Comparison of ENCODE assay signal across 8 cellular contexts in genomic region chr16:83898463-83899271, GRCh38. TPM values are rescaled to one million over a fixed set of nuclear protein-coding genes. Genes with fewer than 3 reads are reported as not detected.
DNase-seq lines count a peak whose midpoint lies in the region; FAIRE-seq and TF ChIP-seq lines count a peak whose summit lies in the region.

Gene MLYCD (plus strand): TSS chr16:83899115. CDS start chr16:83899145, 30 bp downstream.

- POLR2A ChIA-PET in GM10248 (lab: Yijun Ruan, JAX) = no interaction called here

- H2AFZ ChIP-seq in Loucy (ENCODE audit: low read length) = peak within 1 kb of the TSS; percentile 92

- no peaks in the 10 kb centered on the region for H3K9me2 ChIP-seq in Loucy (replicated peaks; ENCODE audit: low read depth, low read length)

- WGBS in urinary bladder = 5% methylated on average over 69 of the region's 69 CpGs

- H3K4me1 ChIP-seq in Loucy (ENCODE audit: insufficient read depth, low read length, poor library complexity, severe bottlenecking) (peaks cover 34% of the 10 kb centered on the region), right atrium auricular region (peaks cover 0 to 41% of the 10 kb centered on the region in 2 donors), urinary bladder (ENCODE audit: insufficient read depth) (no peaks in the 10 kb centered on the region)

- no peaks in the 10 kb centered on the region for H3F3A ChIP-seq in Loucy (ENCODE audit: low read depth)

- H3K27me3 ChIP-seq in Loucy (ENCODE audit: insufficient read depth, low read length, poor library complexity, severe bottlenecking) (no peaks in the 10 kb centered on the region), right atrium auricular region (no peaks in the 10 kb centered on the region)

- peak within 1 kb of the TSS; percentile 98 for H3K4me2 ChIP-seq in Loucy (ENCODE audit: low read depth, low read length, poor library complexity, severe bottlenecking)

- TF ChIP-seq CTCF in GM10248 (IDR thresholded peaks at IDR 0.05; ENCODE audit: control extremely low read depth, extremely low read depth, low read depth, missing control alignments) = no peak
- no peak for TF ChIP-seq CTCF in Loucy (conservative IDR thresholded peaks at IDR 0.05; ENCODE audit: low read length)
- TF ChIP-seq CTCF in right atrium auricular region (IDR thresholded peaks at IDR 0.05) = no peak

- peak within 1 kb of the TSS; percentile 93 for H3K4me3 Mint-ChIP-seq in T-helper 1 cell treated with Interleukin-12 subunit alpha and Interleukin-12 subunit beta and Interleukin-4 antibody, amounts not matched to agents 30 μg/mL and 1 μg/mL, for 36 hours

- no peaks in the 10 kb centered on the region for H3K9me3 Mint-ChIP-seq in T-helper 1 cell treated with Interleukin-12 subunit alpha and Interleukin-12 subunit beta and Interleukin-4 antibody, amounts not matched to agents 30 μg/mL and 1 μg/mL, for 36 hours

- peak; percentile 68 for TF ChIP-seq POLR2A in H54 (IDR thresholded peaks at IDR 0.05; ENCODE audit: low read depth, low read length)

- H3K27me3 Mint-ChIP-seq in T-helper 1 cell treated with Interleukin-12 subunit alpha and Interleukin-12 subunit beta and Interleukin-4 antibody, amounts not matched to agents 30 μg/mL and 1 μg/mL, for 36 hours (ENCODE audit: low read depth) = peaks cover 18% of the 10 kb centered on the region

- DNase-seq in GM10248 (ENCODE audit: extremely low spot score) (peak; percentile 97), H54 (ENCODE audit: insufficient read length, low spot score) (peak; percentile 91), amygdala (lab: John Stamatoyannopoulos, UW) (peak; percentile 34 to 91 (median 79)), right atrium auricular region (ENCODE audit: low spot score) (peak; percentile 89), pulmonary artery endothelial cell (ENCODE audit: low read depth, low spot score) (peak; percentile 13)

- H3K36me3 ChIP-seq in Loucy (ENCODE audit: insufficient read depth, low read length) = no peaks in the 10 kb centered on the region
- H3K36me3 ChIP-seq in right atrium auricular region = no peaks in the 10 kb centered on the region
- H3K36me3 ChIP-seq in urinary bladder (ENCODE audit: insufficient read depth) = no peaks in the 10 kb centered on the region

- no peak for FAIRE-seq in H54 (lab: Jason Lieb, UNC)

- peaks cover 10% of the 10 kb centered on the region for H3K4me1 Mint-ChIP-seq in T-helper 1 cell treated with Interleukin-12 subunit alpha and Interleukin-12 subunit beta and Interleukin-4 antibody, amounts not matched to agents 30 μg/mL and 1 μg/mL, for 36 hours (ENCODE audit: low read depth)

- peak within 1 kb of the TSS; percentile 88 to 99 for H3K27ac ChIP-seq in right atrium auricular region
- H3K27ac ChIP-seq in urinary bladder (ENCODE audit: low read depth) = peak within 1 kb of the TSS; percentile 69

- peaks cover 30% of the 10 kb centered on the region for H3K79me2 ChIP-seq in Loucy (ENCODE audit: insufficient read depth, low read length)

- H4K20me1 ChIP-seq in Loucy (ENCODE audit: insufficient read depth, low read length, poor library complexity, severe bottlenecking) = peaks cover 23% of the 10 kb centered on the region

- CTCF ChIA-PET in GM10248 (lab: Yijun Ruan, JAX) = interaction anchor here (0.7 to 1.2 kb wide), 3 partner anchors 14 to 186 kb away, joined by 4 to 5 read pairs (median 4); no protein-coding TSS in a partner anchor

- H3K9me3 ChIP-seq in Loucy (ENCODE audit: insufficient read depth, low read depth, low read length) (no peaks in the 10 kb centered on the region), right atrium auricular region (no peaks in the 10 kb centered on the region)

- H3K36me3 Mint-ChIP-seq in T-helper 1 cell treated with Interleukin-12 subunit alpha and Interleukin-12 subunit beta and Interleukin-4 antibody, amounts not matched to agents 30 μg/mL and 1 μg/mL, for 36 hours (ENCODE audit: low read depth) = no peaks in the 10 kb centered on the region

- peak within 1 kb of the TSS; percentile 83 for H3K27ac Mint-ChIP-seq in T-helper 1 cell treated with Interleukin-12 subunit alpha and Interleukin-12 subunit beta and Interleukin-4 antibody, amounts not matched to agents 30 μg/mL and 1 μg/mL, for 36 hours

- peak within 1 kb of the TSS; percentile 94 for H3K4me3 ChIP-seq in Loucy (ENCODE audit: low read length, poor library complexity, severe bottlenecking)
- H3K4me3 ChIP-seq in right atrium auricular region = peak within 1 kb of the TSS; percentile 86 to 94
- H3K4me3 ChIP-seq in urinary bladder (ENCODE audit: low read depth, low read length) = peak within 1 kb of the TSS; percentile 81

- H3K9ac ChIP-seq in Loucy (ENCODE audit: low read depth, low read length, poor library complexity, severe bottlenecking) = peak within 1 kb of the TSS; percentile 81

RNA-seq across cellular contexts. Expression of gene MLYCD, which starts in this region (rescaled TPM):
- 10 to 100 TPM; 22.0 to 37.0 TPM for total RNA-seq in right atrium auricular region
- total RNA-seq in pulmonary artery endothelial cell = 2.0 and 2.2 TPM in 2 replicates
- 4.6 TPM for total RNA-seq in urinary bladder
- polyA plus RNA-seq in urinary bladder = 3.8 TPM

Comparison
In these comparisons a context has a peak if more than half of its experiments do, and no peak if none do; other contexts are left out.
1. Peak in every context shown above with its lines: DNase-seq, H3K4me3 ChIP-seq and H3K27ac ChIP-seq.
2. DNase-seq: peak in every context shown above with its lines; median percentile 97 in GM10248; 91 in H54; 89 in right atrium auricular region; 79 in amygdala; 13 in pulmonary artery endothelial cell.